ENCODE assay signal across 8 cellular contexts in the genomic region with DNA sequence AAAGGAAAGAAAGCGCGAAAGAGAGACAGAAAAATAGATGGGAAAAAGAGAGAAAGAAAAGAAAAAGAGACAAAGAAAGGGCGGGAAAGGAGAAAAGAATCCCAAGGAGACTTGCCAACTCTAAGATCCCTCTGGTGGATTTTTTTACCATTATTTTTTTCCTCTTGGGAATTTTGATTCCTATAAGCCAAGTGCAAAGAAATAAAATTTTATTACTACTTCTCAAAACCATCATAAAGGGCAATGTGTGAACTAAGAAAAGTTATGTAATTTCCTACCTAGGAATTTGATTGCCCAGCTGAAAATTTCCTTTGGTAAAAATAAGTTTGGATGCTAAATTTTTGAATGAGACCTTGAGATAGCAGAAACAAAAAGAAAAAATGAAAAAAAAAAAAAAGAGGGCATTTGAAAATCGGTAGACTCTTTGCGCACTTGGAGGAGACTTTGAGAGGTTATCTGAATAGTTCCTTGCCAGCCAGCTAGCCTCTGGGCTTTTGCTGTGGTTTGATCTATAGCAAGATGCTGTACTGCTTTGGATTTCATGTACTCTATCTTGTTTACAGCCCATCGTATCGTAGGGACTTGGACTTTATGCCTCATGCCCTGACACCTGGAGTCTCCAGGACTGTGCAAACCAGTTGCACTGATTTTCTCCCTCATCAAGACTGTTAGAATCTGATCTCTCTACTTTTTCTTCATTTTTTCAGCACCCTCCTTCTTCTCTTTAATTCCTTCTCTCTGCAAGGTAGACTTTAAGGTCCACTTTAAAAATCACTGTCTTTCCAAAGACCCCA.
"Had no signal": no experiment of that assay in that cellular context is flagged by ENCODE, and none has a peak within 500 bp of the region (broad histone marks: within the 10 kb centered on the region; RNA-seq: fewer than 3 reads in every experiment).

No MANE protein-coding gene starts in this region.

- DNase-seq: H9, HCEC 1CT, IMR-90 had no signal

- ATAC-seq: GM23338 had no signal

- H3K4me2 ChIP-seq: GM23338 had no signal

- FAIRE-seq: H1, H54, HTR-8/SVneo had no signal

- H3K4me3 ChIP-seq: GM23338, K562 had no signal

- H2AFZ ChIP-seq: GM23338 had no signal
